Comparison of ENCODE assay signal across 15 cellular contexts in the genomic region with DNA sequence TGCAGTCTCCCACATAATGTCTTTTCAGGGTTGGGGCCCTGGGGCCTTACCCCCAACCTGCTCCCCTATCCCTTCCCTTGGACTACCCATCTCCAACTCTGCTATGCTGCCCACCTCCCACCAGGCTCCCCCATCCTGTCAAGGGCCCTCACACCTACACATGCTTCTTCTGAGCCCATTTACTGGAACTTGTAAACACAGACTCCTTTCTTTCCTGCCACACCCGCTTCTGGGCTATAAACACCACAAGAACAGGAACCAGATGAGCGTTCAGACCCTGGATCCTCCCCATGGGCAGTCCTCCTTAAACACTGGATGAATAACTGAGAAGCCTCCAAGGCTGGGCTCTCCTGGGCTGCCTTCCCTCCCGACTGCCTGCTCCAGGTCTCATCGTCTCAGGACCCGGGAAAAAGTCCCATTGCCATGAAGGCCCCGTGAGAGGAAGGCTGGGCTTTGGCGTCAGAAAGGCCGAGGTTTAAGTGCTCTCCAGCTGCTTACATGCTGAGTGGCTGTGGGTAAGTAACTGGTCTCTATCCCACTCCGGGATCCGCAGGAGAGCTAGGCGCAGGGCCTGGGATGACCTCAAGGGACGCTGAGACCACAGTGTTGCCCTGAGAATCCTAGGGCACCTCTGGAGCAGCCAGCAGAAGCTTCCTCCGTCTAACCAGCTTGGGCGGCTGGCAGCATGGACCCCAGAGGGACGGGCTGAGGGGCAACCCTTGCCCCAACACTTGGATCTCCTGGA. TPM values are rescaled to one million over a fixed set of nuclear protein-coding genes. Genes with fewer than 3 reads are reported as not detected.
DNase-seq lines count a peak whose midpoint lies in the region; ATAC-seq and TF ChIP-seq lines count a peak whose summit lies in the region.
"Had no signal": no experiment of that assay in that cellular context is flagged by ENCODE, and none has a peak within 500 bp of the region (broad histone marks: within the 10 kb centered on the region; RNA-seq: fewer than 3 reads in every experiment).

No MANE protein-coding gene starts in this region.

- TF ChIP-seq CTCF in HFF-Myc (IDR thresholded peaks at IDR 0.05; ENCODE audit: low read depth, low read length, missing control alignments) (no peak), chondrocyte (IDR thresholded peaks at IDR 0.05) (no peak)

- H3K4me3 Mint-ChIP-seq in chondrocyte (ENCODE audit: unreplicated experiment): no peak overlapping the region
- no peak overlapping the region for H3K4me3 Mint-ChIP-seq in CD8-positive, alpha-beta memory T cell
- H3K4me3 Mint-ChIP-seq: activated B cell treated with CpG ODN at 0.5 μM for 24 hours; activated naive CD8-positive, alpha-beta T cell treated with anti-CD3 and anti-CD28 coated beads for 36 hours had no signal

- no peaks in the 10 kb centered on the region for H3K27me3 ChIP-seq in mucosa of rectum (ENCODE audit: control insufficient read depth in 2 of 2, insufficient read depth in 2 of 2, low read length in 2 of 2)
- H3K27me3 ChIP-seq in CD8-positive, alpha-beta memory T cell (ENCODE audit: insufficient read depth, low read length, poor library complexity, severe bottlenecking): no peaks in the 10 kb centered on the region
- H3K27me3 ChIP-seq: cardiac muscle cell had no signal

- no peaks in the 10 kb centered on the region for H3K4me1 Mint-ChIP-seq in chondrocyte (ENCODE audit: low read depth)
- peaks cover 0 to 7% (median 3%) of the 10 kb centered on the region in 3 donors for H3K4me1 Mint-ChIP-seq in CD8-positive, alpha-beta memory T cell
- H3K4me1 Mint-ChIP-seq: activated B cell treated with CpG ODN at 0.5 μM for 24 hours had no signal

- peak overlapping the region; percentile 29 to 32 for H3K27ac ChIP-seq in mucosa of rectum (ENCODE audit: low read depth in 2 of 2, low read length in 2 of 2)
- H3K27ac ChIP-seq in CD8-positive, alpha-beta memory T cell (ENCODE audit: low read depth, low read length): no peak overlapping the region
- H3K27ac ChIP-seq: cardiac muscle cell, SJSA1 had no signal

- no peak overlapping the region for H3K27ac Mint-ChIP-seq in chondrocyte (ENCODE audit: unreplicated experiment)
- H3K27ac Mint-ChIP-seq in CD8-positive, alpha-beta memory T cell: no peak overlapping the region
- H3K27ac Mint-ChIP-seq: activated B cell treated with CpG ODN at 0.5 μM for 24 hours; activated naive CD8-positive, alpha-beta T cell treated with anti-CD3 and anti-CD28 coated beads for 36 hours had no signal

- no peak overlapping the region for H3K4me3 ChIP-seq in HFF-Myc (replicated peaks; ENCODE audit: low read depth, low read length)
- peak overlapping the region; percentile 33 to 48 for H3K4me3 ChIP-seq in mucosa of rectum (ENCODE audit: low read length in 2 of 2)
- no peak overlapping the region for H3K4me3 ChIP-seq in CD8-positive, alpha-beta memory T cell (ENCODE audit: low read length)
- H3K4me3 ChIP-seq: cardiac muscle cell, SJSA1 had no signal

- H3K9me3 Mint-ChIP-seq in chondrocyte (ENCODE audit: low read depth): no peaks in the 10 kb centered on the region
- no peaks in the 10 kb centered on the region for H3K9me3 Mint-ChIP-seq in CD8-positive, alpha-beta memory T cell
- H3K9me3 Mint-ChIP-seq: activated B cell treated with CpG ODN at 0.5 μM for 24 hours; activated naive CD8-positive, alpha-beta T cell treated with anti-CD3 and anti-CD28 coated beads for 36 hours had no signal

- POLR2A ChIA-PET in CD8-positive, alpha-beta memory T cell (lab: Charles Lee): no interaction called here

- no peaks in the 10 kb centered on the region for H3K36me3 Mint-ChIP-seq in chondrocyte (ENCODE audit: low read depth)
- no peaks in the 10 kb centered on the region for H3K36me3 Mint-ChIP-seq in CD8-positive, alpha-beta memory T cell
- H3K36me3 Mint-ChIP-seq: activated naive CD8-positive, alpha-beta T cell treated with anti-CD3 and anti-CD28 coated beads for 36 hours had no signal

- DNase-seq in NCI-H510A treated with DMSO at 0.1 percent for 48 hours (lab: John Stamatoyannopoulos, UW) (peak; percentile 58), NCI-H510A (lab: John Stamatoyannopoulos, UW) (no peak), HFF-Myc (ENCODE audit: extremely low read depth, low read depth) (peak; percentile 37), chondrocyte (ENCODE audit: low spot score) (peak; percentile 71), SHP77 (lab: John Stamatoyannopoulos, UW) (no peak)
- no peak for DNase-seq in CD8-positive, alpha-beta memory T cell
- DNase-seq: activated B cell treated with CpG ODN at 0.5 μM for 24 hours; activated naive CD8-positive, alpha-beta T cell treated with anti-CD3 and anti-CD28 coated beads for 36 hours; islet precursor cell; MM.1S; NK-92 treated with Interleukin-12 subunit alpha and Interleukin-12 subunit beta, amount 100 ng/mL, for 24 hours had no signal

- CTCF ChIA-PET in CD8-positive, alpha-beta memory T cell (lab: Charles Lee): interaction anchor here (1.3 to 11.0 kb wide), 3 partner anchors 29 to 42 kb away, joined by 3 to 89 read pairs (median 7); no protein-coding TSS in a partner anchor

- H3K4me1 ChIP-seq in mucosa of rectum (ENCODE audit: control insufficient read depth in 2 of 2, insufficient read depth in 2 of 2, low read length in 2 of 2): peaks cover 10 to 24% of the 10 kb centered on the region in 2 donors
- no peaks in the 10 kb centered on the region for H3K4me1 ChIP-seq in CD8-positive, alpha-beta memory T cell (ENCODE audit: insufficient read depth, low read length)
- H3K4me1 ChIP-seq: SJSA1 had no signal

- H3K9ac ChIP-seq in mucosa of rectum (ENCODE audit: low read depth in 1 of 2, low read length in 2 of 2): peak overlapping the region in 1 of 2 donors; percentile 19

- peaks cover 52% of the 10 kb centered on the region for H3K27me3 Mint-ChIP-seq in chondrocyte (ENCODE audit: low read depth)
- H3K27me3 Mint-ChIP-seq in CD8-positive, alpha-beta memory T cell: peaks cover 0 to 7% of the 10 kb centered on the region in 2 donors
- H3K27me3 Mint-ChIP-seq: activated naive CD8-positive, alpha-beta T cell treated with anti-CD3 and anti-CD28 coated beads for 36 hours had no signal

- no peak for ATAC-seq in GM18502 (IDR thresholded peaks at IDR 0.05; ENCODE audit: poor library complexity, unreplicated experiment)

- H3K36me3 ChIP-seq in mucosa of rectum (ENCODE audit: control insufficient read depth in 2 of 2, insufficient read depth in 2 of 2, low read length in 2 of 2): no peaks in the 10 kb centered on the region
- no peaks in the 10 kb centered on the region for H3K36me3 ChIP-seq in CD8-positive, alpha-beta memory T cell (ENCODE audit: insufficient read depth, low read length)
- H3K36me3 ChIP-seq: cardiac muscle cell, SJSA1 had no signal

- no peaks in the 10 kb centered on the region for H3K9me3 ChIP-seq in mucosa of rectum (ENCODE audit: control insufficient read depth in 2 of 2, low read length in 2 of 2)
- no peaks in the 10 kb centered on the region for H3K9me3 ChIP-seq in CD8-positive, alpha-beta memory T cell (ENCODE audit: low read length)
- H3K9me3 ChIP-seq: SJSA1 had no signal

RNA-seq across cellular contexts. Expression of gene CRHR2, which starts 15.6 kb away (rescaled TPM):
- not detected in 3 replicates for total RNA-seq in chondrocyte
- total RNA-seq in CD8-positive, alpha-beta memory T cell: not detected
- polyA plus RNA-seq in CD8-positive, alpha-beta memory T cell: not detected
- total RNA-seq: activated B cell treated with CpG ODN at 0.5 μM for 24 hours; activated naive CD8-positive, alpha-beta T cell treated with anti-CD3 and anti-CD28 coated beads for 36 hours; SJSA1 had no signal

RNA-seq across cellular contexts. Expression of gene INMT, which starts 54.0 kb away (rescaled TPM):
- 5.6 to 73.2 TPM (median 70.1 TPM) in 3 replicates for total RNA-seq in chondrocyte
- total RNA-seq in CD8-positive, alpha-beta memory T cell: under 1 TPM in 1 of 2 experiments, not detected in 1; 0.18 TPM
- polyA plus RNA-seq in CD8-positive, alpha-beta memory T cell: 0.08 TPM

Comparison
In these comparisons a context has a peak if more than half of its experiments do, and no peak if none do; other contexts are left out.
1. DNase-seq: peak in NCI-H510A treated with DMSO at 0.1 percent for 48 hours (single experiment), HFF-Myc (single experiment) and chondrocyte (single experiment); none in NCI-H510A (single experiment), CD8-positive, alpha-beta memory T cell (0 of 5) and SHP77 (0 of 2).
2. H3K4me3 ChIP-seq: peak in mucosa of rectum (2 of 2); none in HFF-Myc (single experiment) and CD8-positive, alpha-beta memory T cell (single experiment).